Comparison of ENCODE assay signal across 19 cellular contexts in the genomic region with DNA sequence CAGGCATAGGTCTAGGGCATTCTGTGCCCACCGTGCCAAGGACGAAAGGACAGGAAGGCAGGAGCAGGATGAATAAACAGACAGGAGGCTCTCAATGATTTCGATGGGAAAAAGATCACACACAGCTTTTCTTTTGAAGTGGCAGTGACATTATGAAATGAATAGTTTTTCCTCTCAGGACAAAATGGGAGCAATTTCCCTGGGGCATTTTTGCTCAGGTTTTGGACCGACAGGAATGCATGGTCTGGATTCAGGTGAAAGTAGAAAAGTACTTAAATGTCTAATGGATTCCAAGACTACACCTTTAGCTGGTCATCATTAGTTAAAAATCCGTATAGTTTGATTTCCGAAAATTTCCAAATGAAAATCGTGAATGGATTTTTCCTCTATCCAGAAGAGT.
DNase-seq lines count a peak whose midpoint lies in the region; ATAC-seq and FAIRE-seq lines count a peak whose summit lies in the region.
"Had no signal": no experiment of that assay in that cellular context is flagged by ENCODE, and none has a peak within 500 bp of the region (broad histone marks: within the 10 kb centered on the region; RNA-seq: fewer than 3 reads in every experiment).

No MANE protein-coding gene starts in this region.

- no peaks in the 10 kb centered on the region for H3K79me1 ChIP-seq in mesenchymal stem cell (replicated peaks; ENCODE audit: low read length, poor library complexity, severe bottlenecking)

- DNase-seq in ELF-1 (ENCODE audit: low read depth, low spot score), result peak; percentile 23
- no peak for DNase-seq in mesenchymal stem cell
- DNase-seq in urothelium cell line (ENCODE audit: low spot score), result no peak
- DNase-seq in NCI-H2227 (lab: John Stamatoyannopoulos, UW; ENCODE audit: unreplicated experiment), result no peak
- DNase-seq: Calu3, DMS79 treated with DMSO at 0.1 percent for 48 hours, GM23248, H9, IMR-90, KG1, MM.1S, NCI-H2029, NCI-H526 treated with DMSO at 0.1 percent for 48 hours, SHP77 treated with DMSO at 0.1 percent for 48 hours had no signal

- H4K91ac ChIP-seq in mesenchymal stem cell (ENCODE audit: low read length), result peak overlapping the region; percentile 78

- H3K4me2 ChIP-seq in BLaER1 (peak overlapping the region; percentile 84), mesenchymal stem cell (ENCODE audit: low read length, poor library complexity, severe bottlenecking) (no peak overlapping the region)

- H3K14ac ChIP-seq in mesenchymal stem cell (ENCODE audit: low read length in 2 of 2), result no peak overlapping the region

- peak overlapping the region; percentile 49 for H4K8ac ChIP-seq in mesenchymal stem cell (ENCODE audit: low read length)

- H2BK12ac ChIP-seq in mesenchymal stem cell (ENCODE audit: low read length in 2 of 2), result no peak overlapping the region

- ATAC-seq in GM21360 (IDR thresholded peaks at IDR 0.05; ENCODE audit: unreplicated experiment), result no peak
- ATAC-seq: Panc1 had no signal

- H3K4me1 ChIP-seq in BLaER1 (peaks cover 86% of the 10 kb centered on the region), mesenchymal stem cell (ENCODE audit: control insufficient read depth, insufficient read depth, low read depth, low read length) (no peaks in the 10 kb centered on the region), subcutaneous abdominal adipose tissue (ENCODE audit: control insufficient read depth in 5 of 5, insufficient read depth in 5 of 5, low read length in 5 of 5) (peaks cover 8 to 30% (median 21%) of the 10 kb centered on the region in 5 donors)

- FAIRE-seq in urothelium cell line (lab: Jason Lieb, UNC), result no peak

- no peak overlapping the region for H3K23ac ChIP-seq in mesenchymal stem cell (ENCODE audit: low read length in 2 of 2)

- H3K4ac ChIP-seq in mesenchymal stem cell (ENCODE audit: low read depth in 1 of 2, low read length in 2 of 2), result no peak overlapping the region

- H3K4me3 ChIP-seq in BLaER1 (no peak overlapping the region), mesenchymal stem cell (ENCODE audit: insufficient read depth in 1 of 2, low read depth in 1 of 2, low read length in 2 of 2) (no peak overlapping the region), subcutaneous abdominal adipose tissue (ENCODE audit: low read depth in 1 of 5, low read length in 5 of 5) (no peak overlapping the region)
- H3K4me3 ChIP-seq: GM23248 had no signal

- no peak overlapping the region for H2BK120ac ChIP-seq in mesenchymal stem cell (ENCODE audit: low read depth, low read length)

- no peak overlapping the region for H2AFZ ChIP-seq in mesenchymal stem cell (ENCODE audit: low read depth, low read length)
- H2AFZ ChIP-seq: GM23248 had no signal

- no peaks in the 10 kb centered on the region for H3K27me3 ChIP-seq in BLaER1
- no peaks in the 10 kb centered on the region for H3K27me3 ChIP-seq in mesenchymal stem cell (ENCODE audit: control insufficient read depth in 1 of 2, insufficient read depth in 1 of 2, low read length in 2 of 2)
- H3K27me3 ChIP-seq in subcutaneous abdominal adipose tissue (ENCODE audit: control insufficient read depth in 5 of 5, insufficient read depth in 4 of 5, low read length in 5 of 5), result no peaks in the 10 kb centered on the region

- H3K27ac ChIP-seq in BLaER1, result peak overlapping the region; percentile 88
- no peak overlapping the region for H3K27ac ChIP-seq in mesenchymal stem cell (ENCODE audit: low read length, poor library complexity, severe bottlenecking)
- H3K27ac ChIP-seq in subcutaneous abdominal adipose tissue (ENCODE audit: low read depth, low read length), result peak overlapping the region; percentile 58
- H3K27ac ChIP-seq: GM23248, RWPE1 had no signal

- H3K9ac ChIP-seq in BLaER1 (peak overlapping the region; percentile 62; the same call in 1 of the 2 replicates), mesenchymal stem cell (ENCODE audit: low read length) (no peak overlapping the region), subcutaneous abdominal adipose tissue (ENCODE audit: low read length in 5 of 5) (peak overlapping the region in 1 of 5 donors; percentile 16)
- H3K9ac ChIP-seq: GM23248 had no signal

- no peak overlapping the region for H2BK5ac ChIP-seq in mesenchymal stem cell (ENCODE audit: low read depth, low read length, poor library complexity, severe bottlenecking)

- H2BK15ac ChIP-seq in mesenchymal stem cell (ENCODE audit: low read depth, poor library complexity, severe bottlenecking), result no peak overlapping the region

- peak overlapping the region in 1 of 2 experiments; percentile 39 for H3K18ac ChIP-seq in mesenchymal stem cell (ENCODE audit: low read depth in 1 of 2, low read length in 2 of 2)

- H3K36me3 ChIP-seq in BLaER1 (no peaks in the 10 kb centered on the region; the same call in 1 of the 2 replicates), mesenchymal stem cell (ENCODE audit: control insufficient read depth in 1 of 2, insufficient read depth in 2 of 2, low read depth in 1 of 2, low read length in 2 of 2) (no peaks in the 10 kb centered on the region), subcutaneous abdominal adipose tissue (ENCODE audit: control insufficient read depth in 5 of 5, insufficient read depth in 5 of 5, low read length in 5 of 5) (no peaks in the 10 kb centered on the region)

- 88% methylated on average over 7 of the region's 7 CpGs for WGBS in mesenchymal stem cell

- no peaks in the 10 kb centered on the region for H4K20me1 ChIP-seq in BLaER1

- no peak overlapping the region for H2AK5ac ChIP-seq in mesenchymal stem cell (ENCODE audit: low read length, severe bottlenecking)

- H3K9me3 ChIP-seq in BLaER1 (peaks cover 23% of the 10 kb centered on the region), mesenchymal stem cell (ENCODE audit: control insufficient read depth, low read length) (peaks cover 4% of the 10 kb centered on the region), subcutaneous abdominal adipose tissue (ENCODE audit: control insufficient read depth in 5 of 5, low read length in 5 of 5) (peaks cover 0 to 10% (median 9%) of the 10 kb centered on the region in 5 donors)
